1 cellular context compared by ENCODE assay signal in genomic region chr1:12454406-12455391, GRCh38.
TF ChIP-seq lines count a peak whose summit lies in the region.

No MANE protein-coding gene starts in this region.

TF ChIP-seq in K562, 482 proteins besides CTCF, POLR2A, EP300 and RAD21 (continued from another document and continues in another):
- TF ChIP-seq, protein P1, sequence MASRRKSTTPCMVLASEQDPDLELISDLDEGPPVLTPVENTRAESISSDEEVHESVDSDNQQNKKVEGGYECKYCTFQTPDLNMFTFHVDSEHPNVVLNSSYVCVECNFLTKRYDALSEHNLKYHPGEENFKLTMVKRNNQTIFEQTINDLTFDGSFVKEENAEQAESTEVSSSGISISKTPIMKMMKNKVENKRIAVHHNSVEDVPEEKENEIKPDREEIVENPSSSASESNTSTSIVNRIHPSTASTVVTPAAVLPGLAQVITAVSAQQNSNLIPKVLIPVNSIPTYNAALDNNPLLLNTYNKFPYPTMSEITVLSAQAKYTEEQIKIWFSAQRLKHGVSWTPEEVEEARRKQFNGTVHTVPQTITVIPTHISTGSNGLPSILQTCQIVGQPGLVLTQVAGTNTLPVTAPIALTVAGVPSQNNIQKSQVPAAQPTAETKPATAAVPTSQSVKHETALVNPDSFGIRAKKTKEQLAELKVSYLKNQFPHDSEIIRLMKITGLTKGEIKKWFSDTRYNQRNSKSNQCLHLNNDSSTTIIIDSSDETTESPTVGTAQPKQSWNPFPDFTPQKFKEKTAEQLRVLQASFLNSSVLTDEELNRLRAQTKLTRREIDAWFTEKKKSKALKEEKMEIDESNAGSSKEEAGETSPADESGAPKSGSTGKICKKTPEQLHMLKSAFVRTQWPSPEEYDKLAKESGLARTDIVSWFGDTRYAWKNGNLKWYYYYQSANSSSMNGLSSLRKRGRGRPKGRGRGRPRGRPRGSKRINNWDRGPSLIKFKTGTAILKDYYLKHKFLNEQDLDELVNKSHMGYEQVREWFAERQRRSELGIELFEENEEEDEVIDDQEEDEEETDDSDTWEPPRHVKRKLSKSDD (conservative IDR thresholded peaks at IDR 0.05; ENCODE audit: low read length): no peak
- TF ChIP-seq, protein P2, sequence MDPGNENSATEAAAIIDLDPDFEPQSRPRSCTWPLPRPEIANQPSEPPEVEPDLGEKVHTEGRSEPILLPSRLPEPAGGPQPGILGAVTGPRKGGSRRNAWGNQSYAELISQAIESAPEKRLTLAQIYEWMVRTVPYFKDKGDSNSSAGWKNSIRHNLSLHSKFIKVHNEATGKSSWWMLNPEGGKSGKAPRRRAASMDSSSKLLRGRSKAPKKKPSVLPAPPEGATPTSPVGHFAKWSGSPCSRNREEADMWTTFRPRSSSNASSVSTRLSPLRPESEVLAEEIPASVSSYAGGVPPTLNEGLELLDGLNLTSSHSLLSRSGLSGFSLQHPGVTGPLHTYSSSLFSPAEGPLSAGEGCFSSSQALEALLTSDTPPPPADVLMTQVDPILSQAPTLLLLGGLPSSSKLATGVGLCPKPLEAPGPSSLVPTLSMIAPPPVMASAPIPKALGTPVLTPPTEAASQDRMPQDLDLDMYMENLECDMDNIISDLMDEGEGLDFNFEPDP (CRISPR knock-in tag; IDR thresholded peaks at IDR 0.05): no peak
- TF ChIP-seq, protein P3, sequence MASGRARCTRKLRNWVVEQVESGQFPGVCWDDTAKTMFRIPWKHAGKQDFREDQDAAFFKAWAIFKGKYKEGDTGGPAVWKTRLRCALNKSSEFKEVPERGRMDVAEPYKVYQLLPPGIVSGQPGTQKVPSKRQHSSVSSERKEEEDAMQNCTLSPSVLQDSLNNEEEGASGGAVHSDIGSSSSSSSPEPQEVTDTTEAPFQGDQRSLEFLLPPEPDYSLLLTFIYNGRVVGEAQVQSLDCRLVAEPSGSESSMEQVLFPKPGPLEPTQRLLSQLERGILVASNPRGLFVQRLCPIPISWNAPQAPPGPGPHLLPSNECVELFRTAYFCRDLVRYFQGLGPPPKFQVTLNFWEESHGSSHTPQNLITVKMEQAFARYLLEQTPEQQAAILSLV (tag; IDR thresholded peaks at IDR 0.05): no peak
- TF ChIP-seq ZKSCAN8 (CRISPR knock-in tag; IDR thresholded peaks at IDR 0.05) (no peak), ZNF224 (CRISPR knock-in tag; IDR thresholded peaks at IDR 0.05) (no peak), NCOA6 (IDR thresholded peaks at IDR 0.05) (no peak), EZH2 (IDR thresholded peaks at IDR 0.05; ENCODE audit: borderline replicate concordance, low read depth, low read length) (no peak), FOXP4 (CRISPR knock-in tag; IDR thresholded peaks at IDR 0.05; ENCODE audit: borderline replicate concordance) (no peak), ZFP1 (CRISPR knock-in tag; IDR thresholded peaks at IDR 0.05) (no peak), MCM3 (IDR thresholded peaks at IDR 0.05) (no peak), ZNF3 (CRISPR knock-in tag; IDR thresholded peaks at IDR 0.05) (no peak), RBFOX2 (IDR thresholded peaks at IDR 0.05; ENCODE audit: low read depth, low read length) (no peak), HMBOX1 (IDR thresholded peaks at IDR 0.05) (peak; percentile 55), PRDM10 (IDR thresholded peaks at IDR 0.05; ENCODE audit: partially characterized antibody) (no peak), ATF4 (CRISPR knock-in tag; IDR thresholded peaks at IDR 0.05) (peak; percentile 48; the same call in 1 of the 2 replicates), ZNF431 (CRISPR knock-in tag; IDR thresholded peaks at IDR 0.05) (no peak), MTA3 (IDR thresholded peaks at IDR 0.05; ENCODE audit: borderline replicate concordance) (no peak), DIDO1 (tag; IDR thresholded peaks at IDR 0.05; ENCODE audit: low read depth) (no peak), PPARD (CRISPR knock-in tag; IDR thresholded peaks at IDR 0.05) (no peak), NR3C1 (CRISPR knock-in tag; IDR thresholded peaks at IDR 0.05) (no peak), NR0B1 (IDR thresholded peaks at IDR 0.05; ENCODE audit: partially characterized antibody) (no peak), HDAC2 (IDR thresholded peaks at IDR 0.05) (no peak), ETV1 (tag; conservative IDR thresholded peaks at IDR 0.05; ENCODE audit: low read depth) (no peak), PYGO2 (tag; IDR thresholded peaks at IDR 0.05) (0 out of 2 replicates have a peak, but pooled peaks have one; percentile 16), ELF4 (CRISPR knock-in tag; IDR thresholded peaks at IDR 0.05) (no peak), PTTG1 (tag; IDR thresholded peaks at IDR 0.05; ENCODE audit: low read depth) (no peak), SP1 (CRISPR knock-in tag; IDR thresholded peaks at IDR 0.05) (no peak), FOXK2 (conservative IDR thresholded peaks at IDR 0.05 in 1 of 2, IDR thresholded peaks at IDR 0.05 in 1 of 2; ENCODE audit: low read depth in 2 of 2) (no peak), ZNF79 (CRISPR knock-in tag; IDR thresholded peaks at IDR 0.05; ENCODE audit: low read depth) (peak; percentile 57; the same call in 1 of the 2 replicates)
- TF ChIP-seq, protein P4, sequence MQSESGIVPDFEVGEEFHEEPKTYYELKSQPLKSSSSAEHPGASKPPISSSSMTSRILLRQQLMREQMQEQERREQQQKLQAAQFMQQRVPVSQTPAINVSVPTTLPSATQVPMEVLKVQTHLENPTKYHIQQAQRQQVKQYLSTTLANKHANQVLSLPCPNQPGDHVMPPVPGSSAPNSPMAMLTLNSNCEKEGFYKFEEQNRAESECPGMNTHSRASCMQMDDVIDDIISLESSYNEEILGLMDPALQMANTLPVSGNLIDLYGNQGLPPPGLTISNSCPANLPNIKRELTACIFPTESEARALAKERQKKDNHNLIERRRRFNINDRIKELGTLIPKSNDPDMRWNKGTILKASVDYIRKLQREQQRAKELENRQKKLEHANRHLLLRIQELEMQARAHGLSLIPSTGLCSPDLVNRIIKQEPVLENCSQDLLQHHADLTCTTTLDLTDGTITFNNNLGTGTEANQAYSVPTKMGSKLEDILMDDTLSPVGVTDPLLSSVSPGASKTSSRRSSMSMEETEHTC (IDR thresholded peaks at IDR 0.05): no peak; the same call in 1 of the 2 replicates
- TF ChIP-seq, protein P5, sequence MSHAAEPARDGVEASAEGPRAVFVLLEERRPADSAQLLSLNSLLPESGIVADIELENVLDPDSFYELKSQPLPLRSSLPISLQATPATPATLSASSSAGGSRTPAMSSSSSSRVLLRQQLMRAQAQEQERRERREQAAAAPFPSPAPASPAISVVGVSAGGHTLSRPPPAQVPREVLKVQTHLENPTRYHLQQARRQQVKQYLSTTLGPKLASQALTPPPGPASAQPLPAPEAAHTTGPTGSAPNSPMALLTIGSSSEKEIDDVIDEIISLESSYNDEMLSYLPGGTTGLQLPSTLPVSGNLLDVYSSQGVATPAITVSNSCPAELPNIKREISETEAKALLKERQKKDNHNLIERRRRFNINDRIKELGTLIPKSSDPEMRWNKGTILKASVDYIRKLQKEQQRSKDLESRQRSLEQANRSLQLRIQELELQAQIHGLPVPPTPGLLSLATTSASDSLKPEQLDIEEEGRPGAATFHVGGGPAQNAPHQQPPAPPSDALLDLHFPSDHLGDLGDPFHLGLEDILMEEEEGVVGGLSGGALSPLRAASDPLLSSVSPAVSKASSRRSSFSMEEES (CRISPR knock-in tag; IDR thresholded peaks at IDR 0.05): no peak
- TF ChIP-seq, protein P6, sequence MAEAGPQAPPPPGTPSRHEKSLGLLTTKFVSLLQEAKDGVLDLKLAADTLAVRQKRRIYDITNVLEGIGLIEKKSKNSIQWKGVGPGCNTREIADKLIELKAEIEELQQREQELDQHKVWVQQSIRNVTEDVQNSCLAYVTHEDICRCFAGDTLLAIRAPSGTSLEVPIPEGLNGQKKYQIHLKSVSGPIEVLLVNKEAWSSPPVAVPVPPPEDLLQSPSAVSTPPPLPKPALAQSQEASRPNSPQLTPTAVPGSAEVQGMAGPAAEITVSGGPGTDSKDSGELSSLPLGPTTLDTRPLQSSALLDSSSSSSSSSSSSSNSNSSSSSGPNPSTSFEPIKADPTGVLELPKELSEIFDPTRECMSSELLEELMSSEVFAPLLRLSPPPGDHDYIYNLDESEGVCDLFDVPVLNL (CRISPR knock-in tag; IDR thresholded peaks at IDR 0.05; ENCODE audit: low read depth): no peak
- TF ChIP-seq, protein P7, sequence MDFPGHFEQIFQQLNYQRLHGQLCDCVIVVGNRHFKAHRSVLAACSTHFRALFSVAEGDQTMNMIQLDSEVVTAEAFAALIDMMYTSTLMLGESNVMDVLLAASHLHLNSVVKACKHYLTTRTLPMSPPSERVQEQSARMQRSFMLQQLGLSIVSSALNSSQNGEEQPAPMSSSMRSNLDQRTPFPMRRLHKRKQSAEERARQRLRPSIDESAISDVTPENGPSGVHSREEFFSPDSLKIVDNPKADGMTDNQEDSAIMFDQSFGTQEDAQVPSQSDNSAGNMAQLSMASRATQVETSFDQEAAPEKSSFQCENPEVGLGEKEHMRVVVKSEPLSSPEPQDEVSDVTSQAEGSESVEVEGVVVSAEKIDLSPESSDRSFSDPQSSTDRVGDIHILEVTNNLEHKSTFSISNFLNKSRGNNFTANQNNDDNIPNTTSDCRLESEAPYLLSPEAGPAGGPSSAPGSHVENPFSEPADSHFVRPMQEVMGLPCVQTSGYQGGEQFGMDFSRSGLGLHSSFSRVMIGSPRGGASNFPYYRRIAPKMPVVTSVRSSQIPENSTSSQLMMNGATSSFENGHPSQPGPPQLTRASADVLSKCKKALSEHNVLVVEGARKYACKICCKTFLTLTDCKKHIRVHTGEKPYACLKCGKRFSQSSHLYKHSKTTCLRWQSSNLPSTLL (IDR thresholded peaks at IDR 0.05): no peak
- TF ChIP-seq, protein P8, sequence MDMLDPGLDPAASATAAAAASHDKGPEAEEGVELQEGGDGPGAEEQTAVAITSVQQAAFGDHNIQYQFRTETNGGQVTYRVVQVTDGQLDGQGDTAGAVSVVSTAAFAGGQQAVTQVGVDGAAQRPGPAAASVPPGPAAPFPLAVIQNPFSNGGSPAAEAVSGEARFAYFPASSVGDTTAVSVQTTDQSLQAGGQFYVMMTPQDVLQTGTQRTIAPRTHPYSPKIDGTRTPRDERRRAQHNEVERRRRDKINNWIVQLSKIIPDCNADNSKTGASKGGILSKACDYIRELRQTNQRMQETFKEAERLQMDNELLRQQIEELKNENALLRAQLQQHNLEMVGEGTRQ (CRISPR knock-in tag; IDR thresholded peaks at IDR 0.05): no peak
